In genomic region chr2:241314181-241314932, GRCh38 we compare ENCODE assay signal across 8 cellular contexts. TPM values are rescaled to one million over a fixed set of nuclear protein-coding genes. Genes with fewer than 3 reads are reported as not detected.
DNase-seq lines count a peak whose midpoint lies in the region; ATAC-seq, FAIRE-seq and TF ChIP-seq lines count a peak whose summit lies in the region.

No MANE protein-coding gene starts in this region.

- no peak for FAIRE-seq in RCC 7860 (lab: Jason Lieb, UNC)

- TF ChIP-seq CTCF in CD4-positive, alpha-beta T cell (IDR thresholded peaks at IDR 0.05): no peak

- CTCF ChIA-PET in CD4-positive, alpha-beta T cell (lab: Charles Lee): interaction anchor here (0.8 to 1.3 kb wide), 3 partner anchors 13 to 19 kb away, joined by 3 read pairs; no protein-coding TSS in a partner anchor
- CTCF ChIA-PET in activated CD4-positive, alpha-beta memory T cell treated with anti-CD3 and anti-CD28 coated beads, Interleukin-2, amount 10 ng/mL, durations not matched to agents 7 days and 5 days (lab: Charles Lee): interaction anchor here (0.9 to 1.0 kb wide), 2 partner anchors 22 to 236 kb away, joined by 3 read pairs; no protein-coding TSS in a partner anchor

- POLR2A ChIA-PET in CD4-positive, alpha-beta T cell (lab: Charles Lee): interaction anchor here (0.6 to 3.6 kb wide), 23 partner anchors 8 to 753 kb away, joined by 3 to 31 read pairs (median 6); partner anchors contain the start of genes ATG4B, CAPN10, D2HGDH and DTYMK
- POLR2A ChIA-PET in activated CD4-positive, alpha-beta memory T cell treated with anti-CD3 and anti-CD28 coated beads, Interleukin-2, amount 10 ng/mL, durations not matched to agents 7 days and 5 days (lab: Charles Lee): interaction anchor here (0.6 to 4.1 kb wide), 34 partner anchors 8 to 753 kb away, joined by 3 to 52 read pairs (median 5); partner anchors contain the start of genes ATG4B, D2HGDH, DTYMK and ING5

- peaks cover 24% of the 10 kb centered on the region for H3K36me3 Mint-ChIP-seq in CD4-positive, alpha-beta T cell (ENCODE audit: low read depth)
- peaks cover 29% of the 10 kb centered on the region for H3K36me3 Mint-ChIP-seq in activated CD4-positive, alpha-beta memory T cell treated with anti-CD3 and anti-CD28 coated beads, Interleukin-2, amount 10 ng/mL, durations not matched to agents 7 days and 5 days (ENCODE audit: low read depth)

- no peaks in the 10 kb centered on the region for H3K27me3 ChIP-seq in CD4-positive, alpha-beta T cell (ENCODE audit: control insufficient read depth, insufficient read depth, low read length)
- H3K27me3 ChIP-seq in HUES48 (ENCODE audit: control insufficient read depth, insufficient read depth, low read length): no peaks in the 10 kb centered on the region
- no peaks in the 10 kb centered on the region for H3K27me3 ChIP-seq in right cardiac atrium (ENCODE audit: control insufficient read depth, insufficient read depth)

- no peak for ATAC-seq in CD4-positive, alpha-beta T cell (ENCODE audit: poor library complexity)
- ATAC-seq in right cardiac atrium (no peak), GM21381 (IDR thresholded peaks at IDR 0.05; ENCODE audit: unreplicated experiment) (no peak)

- H3K4me1 ChIP-seq in HUES48 (ENCODE audit: control insufficient read depth, insufficient read depth, low read length): peaks cover 48% of the 10 kb centered on the region
- H3K4me1 ChIP-seq in right cardiac atrium (ENCODE audit: control insufficient read depth, insufficient read depth, low read length): no peaks in the 10 kb centered on the region

- peak overlapping the region; percentile 96 for H3K27ac ChIP-seq in CD4-positive, alpha-beta T cell (ENCODE audit: low read depth, low read length)
- H3K27ac ChIP-seq in HUES48 (ENCODE audit: low read depth, low read length) (peak overlapping the region; percentile 98), right cardiac atrium (ENCODE audit: low read length) (peak overlapping the region; percentile 89), skin epidermis (peak overlapping the region; percentile 92 to 99 (median 98))

- peaks cover 85% of the 10 kb centered on the region for H3K4me1 Mint-ChIP-seq in CD4-positive, alpha-beta T cell (ENCODE audit: low read depth)
- peaks cover 69% of the 10 kb centered on the region for H3K4me1 Mint-ChIP-seq in activated CD4-positive, alpha-beta memory T cell treated with anti-CD3 and anti-CD28 coated beads, Interleukin-2, amount 10 ng/mL, durations not matched to agents 7 days and 5 days

- H3K4me3 Mint-ChIP-seq in CD4-positive, alpha-beta T cell: peak overlapping the region; percentile 98
- H3K4me3 Mint-ChIP-seq in activated CD4-positive, alpha-beta memory T cell treated with anti-CD3 and anti-CD28 coated beads, Interleukin-2, amount 10 ng/mL, durations not matched to agents 7 days and 5 days: peak overlapping the region; percentile 100

- intact Hi-C loops in CD4-positive, alpha-beta T cell (cut with DNase I, micrococcal nuclease): loop anchor here (2.0 to 10.0 kb wide), 10 partner anchors 14 to 750 kb away; partner anchors contain the start of genes ATG4B (in 1 of the 2), DUSP28 (in 1 of the 2), FARP2 (in 1 of the 2) and ING5 (in 1 of the 2)
- intact Hi-C loops in right cardiac atrium (cut with DNase I): no loop called here

- H3K4me3 ChIP-seq in HUES48 (ENCODE audit: low read depth, low read length) (peak overlapping the region; percentile 92), right cardiac atrium (ENCODE audit: low read length) (peak overlapping the region; percentile 76), skin epidermis (peak overlapping the region; percentile 65 to 96 (median 75))

- H3K36me3 ChIP-seq in HUES48 (ENCODE audit: control insufficient read depth, insufficient read depth, low read length): peaks cover 10% of the 10 kb centered on the region; the same call in 1 of the 2 replicates

- peak overlapping the region; percentile 98 for H3K9ac ChIP-seq in HUES48 (ENCODE audit: low read depth, low read length)

- WGBS in right cardiac atrium: 10% methylated on average over 18 of the region's 18 CpGs

- no peaks in the 10 kb centered on the region for H3K27me3 Mint-ChIP-seq in CD4-positive, alpha-beta T cell
- no peaks in the 10 kb centered on the region for H3K27me3 Mint-ChIP-seq in activated CD4-positive, alpha-beta memory T cell treated with anti-CD3 and anti-CD28 coated beads, Interleukin-2, amount 10 ng/mL, durations not matched to agents 7 days and 5 days

- H3K9me3 Mint-ChIP-seq in CD4-positive, alpha-beta T cell: no peaks in the 10 kb centered on the region
- no peaks in the 10 kb centered on the region for H3K9me3 Mint-ChIP-seq in activated CD4-positive, alpha-beta memory T cell treated with anti-CD3 and anti-CD28 coated beads, Interleukin-2, amount 10 ng/mL, durations not matched to agents 7 days and 5 days

- H3K9me3 ChIP-seq in CD4-positive, alpha-beta T cell (ENCODE audit: control insufficient read depth, low read length): no peaks in the 10 kb centered on the region
- H3K9me3 ChIP-seq in HUES48 (ENCODE audit: control insufficient read depth, insufficient read depth, low read length) (no peaks in the 10 kb centered on the region), right cardiac atrium (ENCODE audit: control insufficient read depth, low read length) (no peaks in the 10 kb centered on the region)

- DNase-seq in CD4-positive, alpha-beta T cell: peak in 1 of 10 experiments; percentile 3
- no peak for DNase-seq in activated CD4-positive, alpha-beta memory T cell treated with anti-CD3 and anti-CD28 coated beads, Interleukin-2, amount 10 ng/mL, durations not matched to agents 7 days and 5 days
- no peak for DNase-seq in right cardiac atrium
- DNase-seq in inferior parietal cortex (ENCODE audit: extremely low spot score): no peak
- no peak for DNase-seq in RCC 7860 (ENCODE audit: low spot score)

- peak overlapping the region; percentile 97 for H3K27ac Mint-ChIP-seq in CD4-positive, alpha-beta T cell
- H3K27ac Mint-ChIP-seq in activated CD4-positive, alpha-beta memory T cell treated with anti-CD3 and anti-CD28 coated beads, Interleukin-2, amount 10 ng/mL, durations not matched to agents 7 days and 5 days: peak overlapping the region; percentile 100

RNA-seq across cellular contexts. Expression of gene HDLBP, which starts 1.1 kb away (rescaled TPM):
- total RNA-seq in CD4-positive, alpha-beta T cell: 10 to 100 TPM; 82.0 to 97.9 TPM
- 100 to 1,000 TPM; 190 to 193 TPM for total RNA-seq in activated CD4-positive, alpha-beta memory T cell treated with anti-CD3 and anti-CD28 coated beads, Interleukin-2, amount 10 ng/mL, durations not matched to agents 7 days and 5 days
- total RNA-seq in right cardiac atrium: 100 to 1,000 TPM; 368 to 394 (median 376) TPM
- 265 TPM for polyA plus RNA-seq in right cardiac atrium

RNA-seq across cellular contexts. Expression of gene SEPTIN2, which starts 1.4 kb away (rescaled TPM):
- total RNA-seq in CD4-positive, alpha-beta T cell: 100 to 1,000 TPM; 189 to 196 TPM
- 100 to 1,000 TPM; 282 to 290 TPM for total RNA-seq in activated CD4-positive, alpha-beta memory T cell treated with anti-CD3 and anti-CD28 coated beads, Interleukin-2, amount 10 ng/mL, durations not matched to agents 7 days and 5 days
- 100 to 1,000 TPM; 232 to 335 (median 247) TPM for total RNA-seq in right cardiac atrium
- polyA plus RNA-seq in right cardiac atrium: 153 TPM

RNA-seq across cellular contexts. Expression of gene FARP2, which starts 41.7 kb away (rescaled TPM):
- 10 to 100 TPM; 17.2 to 18.3 TPM for total RNA-seq in CD4-positive, alpha-beta T cell
- total RNA-seq in activated CD4-positive, alpha-beta memory T cell treated with anti-CD3 and anti-CD28 coated beads, Interleukin-2, amount 10 ng/mL, durations not matched to agents 7 days and 5 days: 10 to 100 TPM; 14.1 to 15.0 TPM
- total RNA-seq in right cardiac atrium: 10 to 100 TPM; 22.6 to 28.4 (median 24.5) TPM
- 6.1 TPM for polyA plus RNA-seq in right cardiac atrium

Comparison
In these comparisons a context has a peak if more than half of its experiments do, and no peak if none do; other contexts are left out.
1. intact Hi-C loops: an anchor here in CD4-positive, alpha-beta T cell (2.0 to 10.0 kb wide); none called in right cardiac atrium.